7 cellular contexts compared by ENCODE assay signal in the genomic region with DNA sequence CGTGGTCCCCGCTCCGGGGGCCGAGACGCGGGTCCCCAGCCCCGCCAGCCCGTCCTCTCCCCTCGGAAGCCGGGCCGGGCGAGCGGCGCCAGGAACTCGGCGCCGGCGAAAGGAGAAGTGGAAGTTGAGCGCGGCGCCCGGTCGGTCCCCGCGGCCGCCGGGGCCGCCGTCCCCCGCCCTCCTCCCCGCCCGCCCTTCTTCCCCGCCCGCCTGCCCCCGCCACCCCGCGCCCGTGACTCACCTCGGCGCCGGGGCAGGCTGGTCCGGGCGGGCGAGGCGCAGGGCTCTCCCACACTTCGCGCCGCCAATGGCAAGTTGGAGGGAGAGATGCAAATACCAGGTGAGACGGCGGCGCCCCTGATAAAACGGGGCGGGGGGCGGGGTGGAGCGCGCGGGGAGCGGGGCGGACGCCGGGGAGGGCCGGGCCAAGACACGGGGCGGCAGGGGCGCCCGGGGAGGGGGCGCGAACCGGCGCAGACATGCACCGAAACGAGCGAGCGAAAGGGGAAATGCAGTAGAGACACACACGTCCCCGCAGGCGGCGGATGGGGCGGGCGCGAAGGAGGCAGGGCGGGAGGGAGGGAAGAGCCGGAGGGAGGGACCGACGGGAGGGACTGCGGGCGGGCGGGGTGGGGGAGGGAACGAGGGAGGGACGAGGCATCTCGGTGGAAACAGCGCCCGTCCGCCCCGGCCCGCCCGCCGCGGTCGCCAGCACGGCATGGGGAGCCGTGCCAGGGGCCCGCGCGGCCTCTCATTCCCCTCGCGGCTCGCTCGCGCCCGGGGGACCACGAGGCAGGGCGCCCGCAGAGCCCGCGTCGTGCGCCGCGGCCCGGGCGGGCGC. TPM values are rescaled to one million over a fixed set of nuclear protein-coding genes. Genes with fewer than 3 reads are reported as not detected.
DNase-seq lines count a peak whose midpoint lies in the region; ATAC-seq and TF ChIP-seq lines count a peak whose summit lies in the region.

A gene (minus strand): TSS at position 119 of the 841 bp plus-strand sequence. CDS start 29,167 bp downstream, outside the sequence.

- DNase-seq in GM12865 (ENCODE audit: low read depth) (peak; percentile 75), HFF-Myc (ENCODE audit: extremely low read depth, low read depth) (no peak), NCI-H526 (lab: John Stamatoyannopoulos, UW) (peak; percentile 16 to 80), epithelial cell of proximal tubule (ENCODE audit: low read depth) (no peak), naive B cell (peak; percentile 48), ureter (ENCODE audit: low spot score) (no peak)
- peak; percentile 67 for DNase-seq in activated CD8-positive, alpha-beta memory T cell treated with anti-CD3 and anti-CD28 coated beads, Interleukin-2, amount 50 U/mL, for 4 hours

- no peaks in the 10 kb centered on the region for H3K27me3 Mint-ChIP-seq in naive B cell

- H3K27ac Mint-ChIP-seq in naive B cell = peak within 1 kb of the TSS in 5 of 6 donors; percentile 77 to 95 (median 91)

- H3K4me3 Mint-ChIP-seq in naive B cell = peak within 1 kb of the TSS; percentile 83 to 95 (median 92)

- no peaks in the 10 kb centered on the region for H3K36me3 Mint-ChIP-seq in naive B cell

- H3K9me3 Mint-ChIP-seq in naive B cell = peaks cover 0 to 3% (median 0%) of the 10 kb centered on the region in 7 donors

- H3K4me3 ChIP-seq in GM12865 (ENCODE audit: low read depth, low read length) (peak within 1 kb of the TSS; percentile 84), HFF-Myc (replicated peaks; ENCODE audit: low read depth, low read length) (peak within 1 kb of the TSS; percentile 50), epithelial cell of proximal tubule (ENCODE audit: low read depth, low read length) (peak within 1 kb of the TSS; percentile 68)

- TF ChIP-seq CTCF in GM12865 (IDR thresholded peaks at IDR 0.05; ENCODE audit: insufficient read depth, low read depth, low read length, missing control alignments) (no peak), HFF-Myc (IDR thresholded peaks at IDR 0.05; ENCODE audit: low read depth, low read length, missing control alignments) (no peak), epithelial cell of proximal tubule (conservative IDR thresholded peaks at IDR 0.05; ENCODE audit: low read depth, low read length) (no peak)

- ATAC-seq in naive B cell (ENCODE audit: low read depth in 2 of 2) = peak; percentile 57 to 65

- H3K4me1 Mint-ChIP-seq in naive B cell = peaks cover 20 to 45% (median 41%) of the 10 kb centered on the region in 3 donors

RNA-seq across cellular contexts. Expression of the gene that starts here (rescaled TPM):
- 19.3 and 28.9 TPM in 2 replicates for total RNA-seq in epithelial cell of proximal tubule
- 10 to 100 TPM in 2 of 6 donors, 1 to 10 TPM in 4; 8.7 to 15.4 (median 9.7) TPM for polyA plus RNA-seq in naive B cell (ENCODE audit: low read depth in 6 of 6)
- 28.7 TPM for total RNA-seq in ureter

Comparison
In these comparisons a context has a peak if more than half of its experiments do, and no peak if none do; other contexts are left out.
1. DNase-seq: peak in GM12865 (single experiment), NCI-H526 (2 of 2), activated CD8-positive, alpha-beta memory T cell treated with anti-CD3 and anti-CD28 coated beads, Interleukin-2, amount 50 U/mL, for 4 hours (single experiment) and naive B cell (single experiment); none in HFF-Myc (single experiment), epithelial cell of proximal tubule (single experiment) and ureter (single experiment).
2. Peak in every context shown above with its lines, with median percentiles within 50 percentile points of each other: H3K4me3 ChIP-seq.